In the genomic region with DNA sequence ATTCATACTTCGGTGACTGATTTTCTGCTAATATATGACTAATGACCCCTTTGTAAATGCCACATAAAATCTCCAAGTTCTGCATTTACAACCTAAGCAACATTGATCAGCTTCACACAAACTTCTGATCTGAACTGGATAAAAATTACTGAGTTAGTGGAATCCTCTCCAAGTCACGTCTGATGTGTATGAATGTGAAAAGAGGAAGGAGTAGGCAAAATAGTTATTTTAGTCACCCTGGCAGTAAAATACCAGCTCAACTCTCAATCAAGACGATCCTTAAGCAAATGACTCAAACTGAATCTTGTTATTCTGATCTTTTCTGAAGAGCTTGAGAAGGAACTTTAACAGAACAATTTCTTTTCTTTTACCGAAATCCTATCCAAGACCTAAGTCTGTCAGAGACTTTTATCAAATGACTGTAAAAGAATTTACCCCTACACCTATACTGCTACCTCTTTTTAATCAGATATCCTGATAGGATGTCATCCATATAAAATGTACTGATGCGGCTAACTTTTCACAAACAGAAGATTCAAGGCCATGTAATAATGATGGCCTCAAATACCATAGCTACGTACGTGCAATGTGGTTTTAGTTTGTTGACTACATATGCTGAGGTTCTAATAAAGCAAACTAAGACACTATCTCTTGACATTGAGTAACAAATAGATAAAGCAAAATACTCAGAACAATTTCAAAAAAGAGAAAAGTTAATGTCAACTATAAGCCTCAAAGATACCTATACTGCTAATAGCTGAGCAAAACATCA, we compare ENCODE assay signal across 13 cellular contexts. TPM values are rescaled to one million over a fixed set of nuclear protein-coding genes. Genes with fewer than 3 reads are reported as not detected.
A peak's percentile ranks its signal among the peaks of the same experiment; 100 is the strongest.
DNase-seq lines count a peak whose midpoint lies in the region; ATAC-seq, FAIRE-seq and TF ChIP-seq lines count a peak whose summit lies in the region.
"Had no signal": no experiment of that assay in that cellular context is flagged by ENCODE, and none has a peak within 500 bp of the region (broad histone marks: within the 10 kb centered on the region; RNA-seq: fewer than 3 reads in every experiment).

No MANE protein-coding gene starts in this region.

- intact Hi-C loops in Right ventricle myocardium inferior (cut with DNase I) (no loop called here), tibial artery (cut with DNase I; ENCODE audit: low total_unique reads) (no loop called here)

- no peaks in the 10 kb centered on the region for H3K4me1 ChIP-seq in foreskin keratinocyte
- H3K4me1 ChIP-seq in small intestine (ENCODE audit: control insufficient read depth in 2 of 2, insufficient read depth in 1 of 2, low read depth in 1 of 2, low read length in 1 of 2), result peaks cover 0 to 13% of the 10 kb centered on the region in 2 donors
- H3K4me1 ChIP-seq in tibial artery, result peaks cover 0 to 83% (median 16%) of the 10 kb centered on the region in 4 donors

- no peak for FAIRE-seq in small intestine (lab: Jason Lieb, UNC)

- ATAC-seq in GM18861 (IDR thresholded peaks at IDR 0.05; ENCODE audit: unreplicated experiment) (peak; percentile 72), GM21717 (IDR thresholded peaks at IDR 0.05; ENCODE audit: unreplicated experiment) (peak; percentile 73), HG03575 (IDR thresholded peaks at IDR 0.05; ENCODE audit: extremely low read depth, insufficient number of reproducible peaks, low FRiP score, unreplicated experiment) (peak; percentile 72), foreskin keratinocyte (no peak), Right ventricle myocardium inferior (no peak)
- ATAC-seq: activated CD8-positive, alpha-beta memory T cell treated with anti-CD3 and anti-CD28 coated beads, Interleukin-2, amount 10 ng/mL, durations not matched to agents 7 days and 5 days; mucosa of descending colon had no signal

- H3K36me3 ChIP-seq in small intestine (ENCODE audit: control insufficient read depth in 2 of 2, insufficient read depth in 2 of 2, low read length in 2 of 2) (no peaks in the 10 kb centered on the region), tibial artery (peaks cover 0 to 2% (median 0%) of the 10 kb centered on the region in 3 donors)

- 61 to 84% (median 64%) methylated on average over 7 of the region's 7 CpGs for WGBS in small intestine, 3 donors

- TF ChIP-seq CTCF in foreskin keratinocyte (conservative IDR thresholded peaks at IDR 0.05) (no peak), tibial artery (IDR thresholded peaks at IDR 0.05) (no peak)

- DNase-seq in medulla oblongata (ENCODE audit: extremely low spot score), result peak; percentile 16
- DNase-seq in foreskin keratinocyte, result no peak
- DNase-seq in Right ventricle myocardium inferior (ENCODE audit: missing footprints), result no peak
- DNase-seq in small intestine, result no peak
- DNase-seq in tibial artery, result no peak
- DNase-seq: activated CD8-positive, alpha-beta memory T cell treated with anti-CD3 and anti-CD28 coated beads, Interleukin-2, amount 10 ng/mL, durations not matched to agents 7 days and 5 days; DND-41; H9; mucosa of descending colon; SHP77 had no signal

- H3K9me3 ChIP-seq in small intestine (ENCODE audit: control insufficient read depth, low read depth), result no peaks in the 10 kb centered on the region
- peaks cover 0 to 2% (median 0%) of the 10 kb centered on the region in 3 donors for H3K9me3 ChIP-seq in tibial artery
- H3K9me3 ChIP-seq: mucosa of descending colon had no signal

- no peak overlapping the region for H3K27ac ChIP-seq in foreskin keratinocyte
- H3K27ac ChIP-seq in small intestine (ENCODE audit: low read depth in 1 of 2, low read length in 1 of 2), result no peak overlapping the region
- H3K27ac ChIP-seq in tibial artery, result no peak overlapping the region

- H3K27me3 ChIP-seq in foreskin keratinocyte (no peaks in the 10 kb centered on the region), small intestine (ENCODE audit: control insufficient read depth in 2 of 2, insufficient read depth in 2 of 2, low read length in 2 of 2) (no peaks in the 10 kb centered on the region), tibial artery (no peaks in the 10 kb centered on the region)

- no peak overlapping the region for H3K4me3 ChIP-seq in small intestine (ENCODE audit: low read depth in 1 of 2, low read length in 2 of 2)
- H3K4me3 ChIP-seq in tibial artery, result no peak overlapping the region
- H3K4me3 ChIP-seq: mucosa of descending colon had no signal

RNA-seq across cellular contexts. Expression of gene CUL3, which starts 23.7 kb away (rescaled TPM):
- 83.5 and 87.5 TPM in 2 replicates for total RNA-seq in foreskin keratinocyte
- 58.8 and 65.2 TPM in 2 replicates for polyA plus RNA-seq in foreskin keratinocyte
- total RNA-seq in Right ventricle myocardium inferior, result 74.5 TPM
- 100 to 1,000 TPM in 1 of 3 donors, 10 to 100 TPM in 2; 56.7 to 102 (median 84.6) TPM for polyA plus RNA-seq in small intestine

Comparison
In these comparisons a context has a peak if more than half of its experiments do, and no peak if none do; other contexts are left out.
1. ATAC-seq: peak in GM18861 (single experiment), GM21717 (single experiment) and HG03575 (single experiment); none in foreskin keratinocyte (single experiment) and Right ventricle myocardium inferior (single experiment).